ENCODE assay signal across 8 cellular contexts in genomic region chr19:12932392-12933286, GRCh38. TPM values are rescaled to one million over a fixed set of nuclear protein-coding genes. Genes with fewer than 3 reads are reported as not detected.
DNase-seq lines count a peak whose midpoint lies in the region; ATAC-seq and TF ChIP-seq lines count a peak whose summit lies in the region.

No MANE protein-coding gene starts in this region.

- no peak for DNase-seq in GM12865 (ENCODE audit: low read depth)
- DNase-seq in RWPE1 (ENCODE audit: low spot score): no peak
- no peak for DNase-seq in esophagus squamous epithelium (lab: John Stamatoyannopoulos, UW)
- DNase-seq in prostate gland (ENCODE audit: low spot score): no peak
- no peak for DNase-seq in NCI-H1417 treated with DMSO at 0.1 percent for 48 hours (lab: John Stamatoyannopoulos, UW)
- DNase-seq in NCI-H526 treated with DMSO at 0.1 percent for 48 hours (lab: John Stamatoyannopoulos, UW): no peak

- H3K36me3 ChIP-seq in esophagus squamous epithelium: peaks cover 13 to 42% (median 20%) of the 10 kb centered on the region in 3 donors
- no peaks in the 10 kb centered on the region for H3K36me3 ChIP-seq in prostate gland

- TF ChIP-seq POLR2A in esophagus squamous epithelium (IDR thresholded peaks at IDR 0.05) (no peak), prostate gland (IDR thresholded peaks at IDR 0.05) (no peak)

- TF ChIP-seq CTCF in GM12865 (IDR thresholded peaks at IDR 0.05; ENCODE audit: insufficient read depth, low read depth, low read length, missing control alignments) (no peak), RWPE1 (conservative IDR thresholded peaks at IDR 0.05; ENCODE audit: low read depth) (no peak), esophagus squamous epithelium (IDR thresholded peaks at IDR 0.05) (no peak), prostate gland (IDR thresholded peaks at IDR 0.05) (no peak)

- H3K27me3 ChIP-seq in esophagus squamous epithelium (no peaks in the 10 kb centered on the region), prostate gland (replicated peaks; ENCODE audit: insufficient read depth) (no peaks in the 10 kb centered on the region)

- 26% methylated on average over 14 to 16 of the region's 16 CpGs for WGBS in esophagus squamous epithelium, 2 donors
- 27% methylated on average over 16 of the region's 16 CpGs for WGBS in prostate gland

- CTCF ChIA-PET in RWPE1 (lab: Yijun Ruan, JAX): no interaction called here

- H3K27ac ChIP-seq in RWPE1 (peak overlapping the region; percentile 75), esophagus squamous epithelium (peak overlapping the region; percentile 81 to 88 (median 81)), prostate gland (peak overlapping the region; percentile 60 to 63)

- intact Hi-C loops in esophagus squamous epithelium (cut with DNase I): no loop called here
- intact Hi-C loops in prostate gland (cut with DNase I): loop anchor here (10.0 kb wide), 1 partner anchor 48 kb away; the partner anchor contains the start of genes DNASE2 and KLF1

- no peak for ATAC-seq in GM18909 (IDR thresholded peaks at IDR 0.05; ENCODE audit: poor library complexity, unreplicated experiment)
- ATAC-seq in GM19452 (IDR thresholded peaks at IDR 0.05; ENCODE audit: unreplicated experiment): no peak

- peak overlapping the region; percentile 62 for H3K4me3 ChIP-seq in GM12865 (ENCODE audit: low read depth, low read length)
- peak overlapping the region; percentile 67 to 98 (median 75) for H3K4me3 ChIP-seq in esophagus squamous epithelium
- peak overlapping the region; percentile 77 to 83 for H3K4me3 ChIP-seq in prostate gland

- H3K9me3 ChIP-seq in esophagus squamous epithelium: no peaks in the 10 kb centered on the region
- H3K9me3 ChIP-seq in prostate gland: no peaks in the 10 kb centered on the region

- POLR2A ChIA-PET in RWPE1 (lab: Yijun Ruan, JAX; ENCODE audit: low non-redundant PET): interaction anchor here (0.6 kb wide), 2 partner anchors 10 to 11 kb away, joined by 4 to 5 read pairs; no protein-coding TSS in a partner anchor

- H3K4me1 ChIP-seq in esophagus squamous epithelium (peaks cover 14 to 39% (median 15%) of the 10 kb centered on the region in 3 donors), prostate gland (replicated peaks) (peaks cover 7% of the 10 kb centered on the region)

RNA-seq across cellular contexts. Expression of gene FARSA, which starts 0.9 kb away (rescaled TPM):
- total RNA-seq in esophagus squamous epithelium (10 to 100 TPM; 47.7 to 53.8 (median 51.0) TPM), prostate gland (10 to 100 TPM; 54.8 to 65.0 TPM)

RNA-seq across cellular contexts. Expression of gene CALR, which starts 5.8 kb away (rescaled TPM):
- total RNA-seq in esophagus squamous epithelium (100 to 1,000 TPM; 262 to 577 (median 513) TPM), prostate gland (100 to 1,000 TPM; 532 to 980 TPM)

RNA-seq across cellular contexts. Expression of gene RAD23A, which starts 13.0 kb away (rescaled TPM):
- total RNA-seq in esophagus squamous epithelium (10 to 100 TPM; 67.7 to 87.4 (median 82.4) TPM), prostate gland (100 to 1,000 TPM; 113 to 145 TPM)

RNA-seq across cellular contexts. Expression of gene SYCE2, which starts 13.5 kb away (rescaled TPM):
- total RNA-seq in esophagus squamous epithelium (1 to 10 TPM in 1 of 4 donors, not detected in 3; 2.2 TPM), prostate gland (1 to 10 TPM in 1 of 2 donors, under 1 TPM in 1; 0.18 to 5.9 TPM)

RNA-seq across cellular contexts. Expression of gene GADD45GIP1, which starts 24.4 kb away (rescaled TPM):
- total RNA-seq in esophagus squamous epithelium (10 to 100 TPM; 34.4 to 59.7 (median 44.9) TPM), prostate gland (10 to 100 TPM; 29.9 to 58.7 TPM)
